In the genomic region with DNA sequence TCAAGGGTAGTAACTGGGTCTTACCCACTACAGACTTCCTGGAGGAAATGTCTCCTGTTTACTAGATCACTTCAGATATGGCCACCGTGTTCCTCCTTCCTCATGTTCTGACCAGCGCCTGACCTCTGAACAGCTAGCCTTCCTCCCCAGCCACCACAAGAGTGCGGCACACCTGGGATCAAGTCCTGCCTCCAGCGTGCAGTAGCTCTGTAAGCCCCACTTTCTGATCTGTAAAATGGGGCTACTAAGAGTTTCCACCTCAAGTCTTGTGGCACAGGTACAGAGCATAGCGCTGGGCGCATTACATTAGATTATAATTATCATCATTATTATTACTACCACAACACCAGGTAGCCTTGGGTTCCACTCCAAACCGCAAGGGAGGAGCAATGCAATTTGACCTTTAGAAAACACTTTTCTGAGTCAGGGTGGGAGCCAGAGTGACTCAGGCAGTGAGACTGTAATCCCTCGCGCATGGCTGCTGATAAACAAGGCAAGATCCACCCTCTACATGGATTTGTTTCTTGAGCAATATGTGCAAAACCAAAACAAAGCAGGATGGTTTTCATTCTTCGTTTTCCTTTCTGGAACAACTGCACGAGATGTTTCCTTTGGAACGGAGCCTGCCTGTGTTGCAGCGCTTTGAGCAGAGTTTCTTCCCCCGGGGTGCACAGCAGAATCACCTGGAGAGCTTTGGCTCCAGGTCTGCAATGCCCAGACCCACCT, we compare ENCODE assay signal across 8 cellular contexts.
DNase-seq lines count a peak whose midpoint lies in the region; ATAC-seq lines count a peak whose summit lies in the region.

No MANE protein-coding gene starts in this region.

- H3K9ac ChIP-seq in stomach smooth muscle (ENCODE audit: low read length in 2 of 2): peak overlapping the region; percentile 29 to 53

- no peaks in the 10 kb centered on the region for H3K4me1 Mint-ChIP-seq in T-cell
- no peaks in the 10 kb centered on the region for H3K4me1 Mint-ChIP-seq in activated T-cell treated with anti-CD3 and anti-CD28 coated beads, Interleukin-2, amount 50 U/mL, for 24 hours (ENCODE audit: low read depth)

- H3K36me3 Mint-ChIP-seq in T-cell: peaks cover 20% of the 10 kb centered on the region
- no peaks in the 10 kb centered on the region for H3K36me3 Mint-ChIP-seq in activated T-cell treated with anti-CD3 and anti-CD28 coated beads, Interleukin-2, amount 50 U/mL, for 24 hours (ENCODE audit: low read depth)

- H3K27ac Mint-ChIP-seq in T-cell: no peak overlapping the region
- no peak overlapping the region for H3K27ac Mint-ChIP-seq in activated T-cell treated with anti-CD3 and anti-CD28 coated beads, Interleukin-2, amount 50 U/mL, for 24 hours

- ATAC-seq in T-cell (replicated peaks in 1 of 4): no peak
- ATAC-seq in HG03571 (IDR thresholded peaks at IDR 0.05; ENCODE audit: unreplicated experiment): no peak

- H3K27me3 ChIP-seq in stomach smooth muscle (ENCODE audit: control insufficient read depth in 1 of 2, insufficient read depth in 2 of 2, low read length in 2 of 2): no peaks in the 10 kb centered on the region

- peak overlapping the region; percentile 87 for H3K27ac ChIP-seq in stomach smooth muscle (ENCODE audit: low read length)

- CTCF ChIA-PET in T-cell (lab: Charles Lee): no interaction called here

- POLR2A ChIA-PET in T-cell (lab: Charles Lee): no interaction called here

- no peaks in the 10 kb centered on the region for H3K9me3 ChIP-seq in stomach smooth muscle (ENCODE audit: control insufficient read depth in 2 of 2, low read length in 2 of 2)

- no peak overlapping the region for H3K4me3 Mint-ChIP-seq in T-cell
- no peak overlapping the region for H3K4me3 Mint-ChIP-seq in activated T-cell treated with anti-CD3 and anti-CD28 coated beads, Interleukin-2, amount 50 U/mL, for 24 hours

- DNase-seq in HS-5 (ENCODE audit: low read depth): peak; percentile 94
- DNase-seq in astrocyte of the hippocampus (ENCODE audit: low read depth, low spot score): peak; percentile 95
- DNase-seq in iris pigment epithelial cell (ENCODE audit: low read depth): peak; percentile 99
- DNase-seq in T-cell: no peak
- no peak for DNase-seq in activated T-cell treated with anti-CD3 and anti-CD28 coated beads, Interleukin-2, amount 50 U/mL, for 24 hours
- DNase-seq in NCI-H128 (lab: John Stamatoyannopoulos, UW; ENCODE audit: unreplicated experiment): no peak

- H3K4me1 ChIP-seq in stomach smooth muscle (ENCODE audit: control insufficient read depth, insufficient read depth, low read length): peaks cover 56% of the 10 kb centered on the region

- H3K4me3 ChIP-seq in stomach smooth muscle (ENCODE audit: low read length in 2 of 2): peak overlapping the region in 1 of 2 donors; percentile 60

- H3K9me3 Mint-ChIP-seq in T-cell: no peaks in the 10 kb centered on the region
- H3K9me3 Mint-ChIP-seq in activated T-cell treated with anti-CD3 and anti-CD28 coated beads, Interleukin-2, amount 50 U/mL, for 24 hours: no peaks in the 10 kb centered on the region

- H3K36me3 ChIP-seq in stomach smooth muscle (ENCODE audit: control insufficient read depth in 2 of 2, insufficient read depth in 2 of 2, low read length in 2 of 2): no peaks in the 10 kb centered on the region

- peaks cover 0 to 5% of the 10 kb centered on the region in 2 donors for H3K27me3 Mint-ChIP-seq in T-cell
- H3K27me3 Mint-ChIP-seq in activated T-cell treated with anti-CD3 and anti-CD28 coated beads, Interleukin-2, amount 50 U/mL, for 24 hours: no peaks in the 10 kb centered on the region

Comparison
In these comparisons a context has a peak if more than half of its experiments do, and no peak if none do; other contexts are left out.
1. DNase-seq: peak in HS-5 (single experiment), astrocyte of the hippocampus (single experiment) and iris pigment epithelial cell (single experiment); none in T-cell (0 of 34), activated T-cell treated with anti-CD3 and anti-CD28 coated beads, Interleukin-2, amount 50 U/mL, for 24 hours (single experiment) and NCI-H128 (single experiment).